ENCODE assay signal across 25 cellular contexts in genomic region chr12:45203767-45204166, GRCh38.
"Had no signal": no experiment of that assay in that cellular context is flagged by ENCODE, and none has a peak within 500 bp of the region (broad histone marks: within the 10 kb centered on the region; RNA-seq: fewer than 3 reads in every experiment).

No MANE protein-coding gene starts in this region.

- H3K4me1 Mint-ChIP-seq: neural crest cell had no signal

- H3K9me3 Mint-ChIP-seq: immature natural killer cell; mesothelial cell of epicardium; naive B cell; natural killer cell treated with Interleukin-12 subunit alpha and Interleukin-12 subunit beta and Interleukin-15 and Interleukin-18, amount 100 ng/mL, for 72 hours; neural crest cell; stimulated activated memory B cell treated with anti-CD40 and anti-IgM and Interleukin-4, amounts not matched to agents 10 μg/mL and 1 μg/mL and 100 μg/mL, for 72 hours had no signal

- H3K9me3 ChIP-seq: esophagus squamous epithelium, heart right ventricle, mucosa of descending colon, neutrophil, thoracic aorta, tibial nerve, upper lobe of left lung had no signal

- DNase-seq: dermis blood vessel endothelial cell; effector memory CD4-positive, alpha-beta T cell; esophagus squamous epithelium; foreskin melanocyte; glutamatergic neuron; heart right ventricle; hypothalamus; immature natural killer cell; mesenchymal stem cell; mucosa of descending colon; naive B cell; stimulated activated CD4-positive, alpha-beta T cell treated with anti-CD3 and anti-CD28 coated beads, Interleukin-4, amount 100 ng/mL, for 4 hours; stimulated activated naive CD8-positive, alpha-beta T cell treated with anti-CD3 and anti-CD28 coated beads, Interleukin-15, Interleukin-2, amounts not matched to agents 100 U/mL and 50 U/mL, for 24 hours; upper lobe of left lung had no signal

- H3K27me3 ChIP-seq: esophagus squamous epithelium, heart right ventricle, neutrophil, tibial nerve, upper lobe of left lung had no signal

- ATAC-seq: heart right ventricle; mucosa of descending colon; natural killer cell treated with Interleukin-12 subunit alpha and Interleukin-12 subunit beta and Interleukin-15 and Interleukin-18, amount 100 ng/mL, for 72 hours; sciatic nerve; stimulated activated memory B cell treated with anti-CD40 and anti-IgM and Interleukin-4, amounts not matched to agents 10 μg/mL and 1 μg/mL and 100 μg/mL, for 72 hours; stimulated activated naive CD8-positive, alpha-beta T cell treated with anti-CD3 and anti-CD28 coated beads, Interleukin-15, Interleukin-2, amounts not matched to agents 100 U/mL and 50 U/mL, for 24 hours had no signal

- H3K4me1 ChIP-seq: parathyroid adenoma, tibial nerve had no signal

- H2AFZ ChIP-seq: parathyroid adenoma had no signal

- H3K27me3 Mint-ChIP-seq: naive B cell; natural killer cell treated with Interleukin-12 subunit alpha and Interleukin-12 subunit beta and Interleukin-15 and Interleukin-18, amount 100 ng/mL, for 72 hours; progenitor cell of endocrine pancreas; stimulated activated memory B cell treated with anti-CD40 and anti-IgM and Interleukin-4, amounts not matched to agents 10 μg/mL and 1 μg/mL and 100 μg/mL, for 72 hours had no signal

- H3K36me3 Mint-ChIP-seq: natural killer cell treated with Interleukin-12 subunit alpha and Interleukin-12 subunit beta and Interleukin-15 and Interleukin-18, amount 100 ng/mL, for 72 hours; stimulated activated memory B cell treated with anti-CD40 and anti-IgM and Interleukin-4, amounts not matched to agents 10 μg/mL and 1 μg/mL and 100 μg/mL, for 72 hours had no signal

- H3K4me3 ChIP-seq: coronary artery, esophagus squamous epithelium, heart right ventricle, mucosa of descending colon, thoracic aorta, tibial nerve, upper lobe of left lung had no signal

- H3K27ac Mint-ChIP-seq: immature natural killer cell; mesothelial cell of epicardium; natural killer cell treated with Interleukin-12 subunit alpha and Interleukin-12 subunit beta and Interleukin-15 and Interleukin-18, amount 100 ng/mL, for 72 hours; progenitor cell of endocrine pancreas; stimulated activated memory B cell treated with anti-CD40 and anti-IgM and Interleukin-4, amounts not matched to agents 10 μg/mL and 1 μg/mL and 100 μg/mL, for 72 hours had no signal

- H3K79me2 ChIP-seq: parathyroid adenoma had no signal

- H3K36me3 ChIP-seq: esophagus squamous epithelium, heart right ventricle, neutrophil, thoracic aorta, tibial nerve, upper lobe of left lung had no signal

- H3K4me3 Mint-ChIP-seq: immature natural killer cell; mesothelial cell of epicardium; naive B cell; natural killer cell treated with Interleukin-12 subunit alpha and Interleukin-12 subunit beta and Interleukin-15 and Interleukin-18, amount 100 ng/mL, for 72 hours; neural crest cell; stimulated activated memory B cell treated with anti-CD40 and anti-IgM and Interleukin-4, amounts not matched to agents 10 μg/mL and 1 μg/mL and 100 μg/mL, for 72 hours had no signal

- H3K9ac ChIP-seq: parathyroid adenoma had no signal

- H3K27ac ChIP-seq: coronary artery, esophagus squamous epithelium, heart right ventricle, neutrophil, parathyroid adenoma, thoracic aorta, tibial nerve, upper lobe of left lung had no signal
